Comparison of ENCODE assay signal across 1 cellular context in genomic region chr3:127990051-127990450, GRCh38.
TF ChIP-seq lines count a peak whose summit lies in the region.

No MANE protein-coding gene starts in this region.

TF ChIP-seq in GM23338, 12 proteins besides CTCF, POLR2A, EP300 and RAD21 (continued from another document):
- TF ChIP-seq REST (IDR thresholded peaks at IDR 0.05; ENCODE audit: unreplicated experiment) (no peak), ZNF331 (CRISPR knock-in tag; IDR thresholded peaks at IDR 0.05; ENCODE audit: low read depth) (no peak), EZH2 (IDR thresholded peaks at IDR 0.05; ENCODE audit: low read depth, unreplicated experiment) (no peak), STAT1 (IDR thresholded peaks at IDR 0.05; ENCODE audit: unreplicated experiment) (no peak), NANOG (IDR thresholded peaks at IDR 0.05; ENCODE audit: borderline replicate concordance) (no peak)
TF ChIP-seq in GM23338: peak in this region for 0.
